In the genomic region with DNA sequence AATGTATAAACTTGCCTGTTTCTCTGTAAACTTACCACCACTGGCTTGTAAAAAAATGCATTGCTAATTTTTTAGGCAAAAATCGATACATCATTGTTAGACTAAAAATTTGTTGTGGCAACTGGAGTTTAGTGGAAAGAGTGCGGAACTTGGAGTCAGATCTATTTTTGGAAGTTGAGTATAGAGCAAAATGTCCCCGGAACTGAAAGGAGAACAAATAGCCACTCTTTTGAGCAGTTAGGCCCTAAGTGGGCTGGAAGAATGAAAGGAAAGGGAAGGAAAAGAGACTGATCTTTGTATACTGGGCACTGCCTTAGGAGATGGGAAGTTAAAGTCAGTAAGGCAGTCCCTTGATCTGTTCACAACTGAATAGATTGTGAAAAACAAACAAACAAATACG, we compare ENCODE assay signal across 31 cellular contexts. TPM values are rescaled to one million over a fixed set of nuclear protein-coding genes. Genes with fewer than 3 reads are reported as not detected.
A peak's percentile ranks its signal among the peaks of the same experiment; 100 is the strongest.
DNase-seq lines count a peak whose midpoint lies in the region; ATAC-seq and TF ChIP-seq lines count a peak whose summit lies in the region.
"Had no signal": no experiment of that assay in that cellular context is flagged by ENCODE, and none has a peak within 500 bp of the region (broad histone marks: within the 10 kb centered on the region; RNA-seq: fewer than 3 reads in every experiment).

No MANE protein-coding gene starts in this region.

- no peak for TF ChIP-seq POLR2A in vagina (IDR thresholded peaks at IDR 0.05)

- DNase-seq in ascending aorta (ENCODE audit: low spot score in 2 of 2) (no peak), foreskin melanocyte (peak; percentile 93), pons (ENCODE audit: low spot score) (peak; percentile 39), vagina (ENCODE audit: extremely low spot score in 2 of 2) (no peak), GM19240 (ENCODE audit: insufficient read length, low spot score) (no peak)
- DNase-seq in activated naive CD8-positive, alpha-beta T cell treated with anti-CD3 and anti-CD28 coated beads for 36 hours = no peak
- DNase-seq: activated CD4-positive, alpha-beta T cell treated with anti-CD3 and anti-CD28 coated beads, Interleukin-2, amount 50 U/mL, for 4 hours; CD4-positive, alpha-beta T cell; DMS153; gastrocnemius medialis; GOT3; islet precursor cell; MG63; NCI-H1417 treated with DMSO at 0.1 percent for 48 hours; NCI-H2107; NCI-H446; OCI-M1; T-helper 9 cell had no signal

- no peak for ATAC-seq in HG02642 (IDR thresholded peaks at IDR 0.05; ENCODE audit: poor library complexity, unreplicated experiment)
- ATAC-seq: activated naive CD4-positive, alpha-beta T cell treated with anti-CD3 and anti-CD28 coated beads, Interleukin-2, amount 50 U/mL, for 72 hours; K562 had no signal

- H3K9me3 Mint-ChIP-seq in activated naive CD8-positive, alpha-beta T cell treated with anti-CD3 and anti-CD28 coated beads for 36 hours = no peaks in the 10 kb centered on the region
- H3K9me3 Mint-ChIP-seq: activated naive CD4-positive, alpha-beta T cell treated with anti-CD3 and anti-CD28 coated beads, Interleukin-2, amount 50 U/mL, for 72 hours; CD4-positive, alpha-beta T cell; WTC11 had no signal

- H3K36me3 Mint-ChIP-seq in activated naive CD8-positive, alpha-beta T cell treated with anti-CD3 and anti-CD28 coated beads for 36 hours = no peaks in the 10 kb centered on the region
- H3K36me3 Mint-ChIP-seq: activated naive CD4-positive, alpha-beta T cell treated with anti-CD3 and anti-CD28 coated beads, Interleukin-2, amount 50 U/mL, for 72 hours; WTC11 had no signal

- H3K36me3 ChIP-seq in ascending aorta (no peaks in the 10 kb centered on the region), vagina (no peaks in the 10 kb centered on the region)
- H3K36me3 ChIP-seq: gastrocnemius medialis, MG63, prostate gland had no signal

- intact Hi-C loops in ascending aorta (cut with DNase I) = loop anchor here (5.0 kb wide), 1 partner anchor 33 kb away; no protein-coding TSS in a partner anchor
- intact Hi-C loops in vagina (cut with DNase I) = no loop called here

- no peaks in the 10 kb centered on the region for H3K27me3 ChIP-seq in ascending aorta
- H3K27me3 ChIP-seq in vagina = no peaks in the 10 kb centered on the region
- H3K27me3 ChIP-seq: gastrocnemius medialis, MG63 had no signal

- H3K9me3 ChIP-seq in ascending aorta = no peaks in the 10 kb centered on the region
- no peaks in the 10 kb centered on the region for H3K9me3 ChIP-seq in vagina
- H3K9me3 ChIP-seq: gastrocnemius medialis, MG63, prostate gland had no signal

- H3K4me3 ChIP-seq in ascending aorta = no peak overlapping the region
- no peak overlapping the region for H3K4me3 ChIP-seq in vagina
- H3K4me3 ChIP-seq: gastrocnemius medialis, K562, MG63, prostate gland, smooth muscle cell had no signal

- peaks cover 2% of the 10 kb centered on the region for H3K4me1 Mint-ChIP-seq in activated naive CD8-positive, alpha-beta T cell treated with anti-CD3 and anti-CD28 coated beads for 36 hours

- no peak overlapping the region for H3K27ac Mint-ChIP-seq in activated naive CD8-positive, alpha-beta T cell treated with anti-CD3 and anti-CD28 coated beads for 36 hours
- H3K27ac Mint-ChIP-seq: CD4-positive, alpha-beta T cell; WTC11 had no signal

- TF ChIP-seq CTCF in ascending aorta (IDR thresholded peaks at IDR 0.05) (no peak), vagina (IDR thresholded peaks at IDR 0.05) (no peak)

- H3K27ac ChIP-seq in ascending aorta (peak overlapping the region; percentile 42 to 68), vagina (peak overlapping the region; percentile 22)
- H3K27ac ChIP-seq: gastrocnemius medialis, prostate gland had no signal

- no peak overlapping the region for H3K4me3 Mint-ChIP-seq in activated naive CD8-positive, alpha-beta T cell treated with anti-CD3 and anti-CD28 coated beads for 36 hours
- H3K4me3 Mint-ChIP-seq: CD4-positive, alpha-beta T cell; WTC11 had no signal

- H3K27me3 Mint-ChIP-seq in activated naive CD8-positive, alpha-beta T cell treated with anti-CD3 and anti-CD28 coated beads for 36 hours = no peaks in the 10 kb centered on the region
- H3K27me3 Mint-ChIP-seq: CD4-positive, alpha-beta T cell had no signal

- H3K4me1 ChIP-seq in ascending aorta (peaks cover 4 to 41% of the 10 kb centered on the region in 2 donors), vagina (peaks cover 26% of the 10 kb centered on the region)
- H3K4me1 ChIP-seq: prostate gland had no signal

RNA-seq across cellular contexts. Expression of a gene that starts 30.2 kb away (rescaled TPM):
- not detected for total RNA-seq in ascending aorta
- not detected for total RNA-seq in vagina
- not detected for total RNA-seq in activated naive CD8-positive, alpha-beta T cell treated with anti-CD3 and anti-CD28 coated beads for 36 hours
- total RNA-seq: activated naive CD4-positive, alpha-beta T cell treated with anti-CD3 and anti-CD28 coated beads, Interleukin-2, amount 50 U/mL, for 72 hours; CD4-positive, alpha-beta T cell; cerebellum; epithelial cell of proximal tubule; G401; gastrocnemius medialis; HT-29; K562; lower leg skin; mucosa of gallbladder; prostate gland; smooth muscle cell; temporal lobe had no signal

RNA-seq across cellular contexts. Expression of a gene that starts 48.5 kb away (rescaled TPM):
- 142 TPM for total RNA-seq in ascending aorta
- total RNA-seq in vagina = 128 TPM
- not detected for total RNA-seq in activated naive CD8-positive, alpha-beta T cell treated with anti-CD3 and anti-CD28 coated beads for 36 hours
- total RNA-seq: CD4-positive, alpha-beta T cell; epithelial cell of proximal tubule; G401 had no signal

Comparison
In these comparisons a context has a peak if more than half of its experiments do, and no peak if none do; other contexts are left out.
1. DNase-seq: peak in foreskin melanocyte (single experiment) and pons (single experiment); none in ascending aorta (0 of 2), vagina (0 of 2), activated naive CD8-positive, alpha-beta T cell treated with anti-CD3 and anti-CD28 coated beads for 36 hours (single experiment) and GM19240 (single experiment).
2. RNA of a gene that starts 48.5 kb away (total RNA-seq): 142 TPM in ascending aorta (single experiment) and 128 TPM in vagina (single experiment); not detected in activated naive CD8-positive, alpha-beta T cell treated with anti-CD3 and anti-CD28 coated beads for 36 hours; every median in the first group is over 100 times any median in the second.